In genomic region chr14:76152333-76152681, GRCh38 we compare ENCODE assay signal across 8 cellular contexts. TPM values are rescaled to one million over a fixed set of nuclear protein-coding genes. Genes with fewer than 3 reads are reported as not detected.
A peak's percentile ranks its signal among the peaks of the same experiment; 100 is the strongest.
DNase-seq lines count a peak whose midpoint lies in the region; ATAC-seq and TF ChIP-seq lines count a peak whose summit lies in the region.

No MANE protein-coding gene starts in this region.

- DNase-seq in CD4-positive, alpha-beta memory T cell = peak; percentile 68 to 94 (median 71)
- DNase-seq in SHP77 treated with DMSO at 0.1 percent for 48 hours (lab: John Stamatoyannopoulos, UW) (peak; percentile 26), activated gamma-delta T cell (lab: John Stamatoyannopoulos, UW) (peak; percentile 57), foreskin fibroblast (peak; percentile 86 to 93), substantia nigra (lab: John Stamatoyannopoulos, UW) (peak in 26 of 49 donors; percentile 5 to 62 (median 28))

- no peaks in the 10 kb centered on the region for H3K9me3 ChIP-seq in CD4-positive, alpha-beta memory T cell (ENCODE audit: control insufficient read depth in 1 of 2, low read length in 2 of 2)
- no peaks in the 10 kb centered on the region for H3K9me3 ChIP-seq in neutrophil

- H3K27me3 ChIP-seq in CD4-positive, alpha-beta memory T cell (ENCODE audit: insufficient read depth, low read length) = no peaks in the 10 kb centered on the region
- peaks cover 37% of the 10 kb centered on the region for H3K27me3 ChIP-seq in neutrophil

- ATAC-seq in GM19351 (IDR thresholded peaks at IDR 0.05; ENCODE audit: unreplicated experiment) = peak; percentile 78
- peak; percentile 35 for ATAC-seq in HG03469 (IDR thresholded peaks at IDR 0.05; ENCODE audit: unreplicated experiment)

- peaks cover 8% of the 10 kb centered on the region for H3K36me3 ChIP-seq in CD4-positive, alpha-beta memory T cell (ENCODE audit: insufficient read depth, low read length)
- peaks cover 17% of the 10 kb centered on the region for H3K36me3 ChIP-seq in neutrophil

- peak overlapping the region; percentile 85 to 88 for H3K4me3 ChIP-seq in CD4-positive, alpha-beta memory T cell (ENCODE audit: low read length in 2 of 2)
- H3K4me3 ChIP-seq in foreskin fibroblast (ENCODE audit: low read depth in 1 of 2, low read length in 2 of 2) (peak overlapping the region; percentile 90 to 93), neutrophil (ENCODE audit: low read depth in 1 of 2, low read length in 1 of 2) (peak overlapping the region; percentile 90 to 91)

- H3K36me3 Mint-ChIP-seq in CD4-positive, alpha-beta memory T cell = peaks cover 22 to 43% of the 10 kb centered on the region in 2 donors

- CTCF ChIA-PET in CD4-positive, alpha-beta memory T cell (lab: Charles Lee; ENCODE audit: partially characterized antibody) = interaction anchor here (1.1 kb wide), 1 partner anchor 29 kb away, joined by 3 read pairs; no protein-coding TSS in a partner anchor

- POLR2A ChIA-PET in CD4-positive, alpha-beta memory T cell (lab: Charles Lee; ENCODE audit: partially characterized antibody) = interaction anchor here (0.6 to 1.0 kb wide), 2 partner anchors 30 to 135 kb away, joined by 3 read pairs; no protein-coding TSS in a partner anchor

- no peaks in the 10 kb centered on the region for H3K27me3 Mint-ChIP-seq in CD4-positive, alpha-beta memory T cell

- H3K4me1 ChIP-seq in CD4-positive, alpha-beta memory T cell (ENCODE audit: insufficient read depth, low read length) = peaks cover 57% of the 10 kb centered on the region
- peaks cover 26 to 34% of the 10 kb centered on the region in 2 experiments for H3K4me1 ChIP-seq in neutrophil (ENCODE audit: control insufficient read depth in 1 of 2, insufficient read depth in 1 of 2, low read depth in 1 of 2, low read length in 1 of 2)

- intact Hi-C loops in CD4-positive, alpha-beta memory T cell (cut with micrococcal nuclease) = loop anchor here (5.0 kb wide), 5 partner anchors 660 to 1660 kb away; partner anchors contain the start of genes AHSA1, ANGEL1, CIPC and GSTZ1

- H3K4me1 Mint-ChIP-seq in CD4-positive, alpha-beta memory T cell = peaks cover 44 to 65% (median 55%) of the 10 kb centered on the region in 4 donors

- H3K9me3 Mint-ChIP-seq in CD4-positive, alpha-beta memory T cell = peaks cover 0 to 3% (median 0%) of the 10 kb centered on the region in 8 donors

- H3K27ac Mint-ChIP-seq in CD4-positive, alpha-beta memory T cell = peak overlapping the region; percentile 93 to 99 (median 97)

- H3K27ac ChIP-seq in CD4-positive, alpha-beta memory T cell (ENCODE audit: low read depth, low read length) = peak overlapping the region; percentile 94
- H3K27ac ChIP-seq in neutrophil (peak overlapping the region; percentile 93), substantia nigra (ENCODE audit: low read depth, low read length, poor library complexity, severe bottlenecking) (peak overlapping the region; percentile 70)

- no peak for TF ChIP-seq CTCF in foreskin fibroblast (IDR thresholded peaks at IDR 0.05; ENCODE audit: low read depth, low read length)
- no peak for TF ChIP-seq CTCF in neutrophil (IDR thresholded peaks at IDR 0.05)

- peak overlapping the region; percentile 92 to 99 (median 96) for H3K4me3 Mint-ChIP-seq in CD4-positive, alpha-beta memory T cell

RNA-seq across cellular contexts. Expression of gene GPATCH2L, which starts 0.6 kb away (rescaled TPM):
- 10 to 100 TPM; 66.0 to 70.1 TPM for total RNA-seq in CD4-positive, alpha-beta memory T cell
- 10 to 100 TPM in 1 of 2 donors, 1 to 10 TPM in 1; 7.9 to 14.8 TPM for polyA plus RNA-seq in CD4-positive, alpha-beta memory T cell

Comparison
In these comparisons a context has a peak if more than half of its experiments do, and no peak if none do; other contexts are left out.
1. Peak in every context shown above with its lines: DNase-seq, ATAC-seq, H3K4me3 ChIP-seq and H3K27ac ChIP-seq.
2. DNase-seq: peak in every context shown above with its lines; median percentile 90 in foreskin fibroblast; 71 in CD4-positive, alpha-beta memory T cell; 57 in activated gamma-delta T cell; 28 in substantia nigra; 26 in SHP77 treated with DMSO at 0.1 percent for 48 hours.